ENCODE assay signal across 23 cellular contexts in genomic region chr7:4670791-4671190, GRCh38. TPM values are rescaled to one million over a fixed set of nuclear protein-coding genes. Genes with fewer than 3 reads are reported as not detected.
DNase-seq lines count a peak whose midpoint lies in the region; ATAC-seq, FAIRE-seq and TF ChIP-seq lines count a peak whose summit lies in the region.
"Had no signal": no experiment of that assay in that cellular context is flagged by ENCODE, and none has a peak within 500 bp of the region (broad histone marks: within the 10 kb centered on the region; RNA-seq: fewer than 3 reads in every experiment).

No MANE protein-coding gene starts in this region.

- H3K9me3 ChIP-seq in HCT116 (ENCODE audit: control insufficient read depth in 1 of 2, insufficient read depth in 1 of 2, low read depth in 1 of 2, low read length in 2 of 2) (no peaks in the 10 kb centered on the region), GM12878 (replicated peaks; ENCODE audit: control insufficient read depth, insufficient read depth, low read length) (no peaks in the 10 kb centered on the region; the same call in 2 of the 3 replicates)

- no peaks in the 10 kb centered on the region for H3K36me3 Mint-ChIP-seq in osteocyte (ENCODE audit: unreplicated experiment)
- H3K36me3 Mint-ChIP-seq: CD4-positive, CD25-positive, alpha-beta regulatory T cell had no signal

- H3K4me1 Mint-ChIP-seq in osteocyte (ENCODE audit: unreplicated experiment), result peaks cover 45% of the 10 kb centered on the region
- H3K4me1 Mint-ChIP-seq: CD4-positive, CD25-positive, alpha-beta regulatory T cell had no signal

- in situ Hi-C loops in GM12878 (cut with MboI), result no loop called here

- H3K27me3 Mint-ChIP-seq in osteocyte (ENCODE audit: unreplicated experiment), result no peaks in the 10 kb centered on the region
- H3K27me3 Mint-ChIP-seq: CD4-positive, CD25-positive, alpha-beta regulatory T cell had no signal

- no peak for TF ChIP-seq POLR2A in HCT116 (IDR thresholded peaks at IDR 0.05; ENCODE audit: borderline replicate concordance, extremely low read depth, insufficient read depth, insufficient read length)
- no peak for TF ChIP-seq POLR2A in GM12878 (IDR thresholded peaks at IDR 0.05; ENCODE audit: low read depth, low read length)

- H3K9ac ChIP-seq in HCT116 (ENCODE audit: low read length) (no peak overlapping the region), GM12878 (ENCODE audit: control insufficient read depth, insufficient read depth, low read length) (no peak overlapping the region)
- H3K9ac ChIP-seq: BLaER1 had no signal

- no peak for FAIRE-seq in GM12878 (lab: Jason Lieb, UNC)
- FAIRE-seq: H1 had no signal

- H3K27ac Mint-ChIP-seq in osteocyte (ENCODE audit: unreplicated experiment), result peak overlapping the region; percentile 100
- H3K27ac Mint-ChIP-seq: CD4-positive, CD25-positive, alpha-beta regulatory T cell had no signal

- no peak for ATAC-seq in HCT116
- ATAC-seq in GM12878, result no peak
- no peak for ATAC-seq in Right ventricle myocardium inferior

- peak; percentile 23 for DNase-seq in NCI-H146 (lab: John Stamatoyannopoulos, UW)
- no peak for DNase-seq in NCI-H146 treated with DMSO at 0.1 percent for 48 hours (lab: John Stamatoyannopoulos, UW; ENCODE audit: unreplicated experiment)
- no peak for DNase-seq in HCT116 (ENCODE audit: low read depth, low spot score)
- no peak for DNase-seq in GM12878 (ENCODE audit: low read depth, low spot score)
- no peak for DNase-seq in osteocyte (ENCODE audit: extremely low spot score, unreplicated experiment)
- no peak for DNase-seq in NCI-H446 treated with DMSO at 0.1 percent for 48 hours (lab: John Stamatoyannopoulos, UW)
- DNase-seq in Right ventricle myocardium inferior (ENCODE audit: missing footprints), result no peak
- DNase-seq: CD4-positive, CD25-positive, alpha-beta regulatory T cell; DMS153; HCEC 1CT; KBM-7; MV-4-11; NCI-H1105; NCI-H1436 treated with DMSO at 0.1 percent for 48 hours; NCI-H2029; NCI-H82; NK-92 treated with Interleukin-12 subunit alpha and Interleukin-12 subunit beta, amount 100 ng/mL, for 24 hours; PC-9; Right ventricle myocardium superior; T-helper 1 cell had no signal

- intact Hi-C loops in HCT116 (cut with micrococcal nuclease), result no loop called here
- intact Hi-C loops in GM12878 (cut with micrococcal nuclease; ENCODE audit: unreplicated experiment), result no loop called here
- intact Hi-C loops in Right ventricle myocardium inferior (cut with DNase I), result no loop called here

- no peak overlapping the region for H3K27ac ChIP-seq in HCT116 (ENCODE audit: low read depth, low read length)
- H3K27ac ChIP-seq in GM12878 (ENCODE audit: control insufficient read depth, insufficient read depth), result no peak overlapping the region
- H3K27ac ChIP-seq: BLaER1, PC-9, SJSA1 had no signal

- no peaks in the 10 kb centered on the region for H3K9me3 Mint-ChIP-seq in osteocyte (ENCODE audit: unreplicated experiment)

- H3K4me1 ChIP-seq in HCT116 (ENCODE audit: control insufficient read depth in 1 of 2, insufficient read depth in 2 of 2, low read length in 2 of 2) (no peaks in the 10 kb centered on the region), GM12878 (ENCODE audit: control insufficient read depth, insufficient read depth, low read length) (no peaks in the 10 kb centered on the region)

- H4K20me1 ChIP-seq in HCT116 (ENCODE audit: insufficient read depth), result no peaks in the 10 kb centered on the region
- H4K20me1 ChIP-seq in GM12878 (ENCODE audit: control insufficient read depth, insufficient read depth), result no peaks in the 10 kb centered on the region
- H4K20me1 ChIP-seq: BLaER1 had no signal

- RAD21 ChIA-PET in HCT116 (lab: Charles Lee; ENCODE audit: low non-redundant PET in 1 of 2, low total read pairs in 2 of 2, uncharacterized antibody in 2 of 2, unreplicated experiment in 2 of 2) (no interaction called here), GM12878 (lab: Charles Lee; ENCODE audit: unreplicated experiment) (no interaction called here)

- BruUV-seq in HCT116 (replicated peaks; lab: Mats Ljungman, UMichigan), result no TSS peak
- BruUV-seq in GM12878 (replicated peaks; lab: Mats Ljungman, UMichigan), result no TSS peak

- SMC1A ChIA-PET in GM12878 (lab: Charles Lee; ENCODE audit: uncharacterized antibody, unreplicated experiment), result no interaction called here

- TF ChIP-seq RAD21 in HCT116 (IDR thresholded peaks at IDR 0.05; ENCODE audit: low read depth) (no peak), GM12878 (IDR thresholded peaks at IDR 0.05; ENCODE audit: insufficient read depth, low read depth, low read length) (no peak)

- H3K9me2 ChIP-seq in HCT116 (ENCODE audit: insufficient read depth), result no peaks in the 10 kb centered on the region

- no peak overlapping the region for H3K4me3 ChIP-seq in HCT116 (replicated peaks in 1 of 2; ENCODE audit: low read depth in 1 of 2, low read length in 2 of 2)
- no peak overlapping the region for H3K4me3 ChIP-seq in GM12878
- H3K4me3 ChIP-seq: BLaER1, PC-9, SJSA1 had no signal

- no peak overlapping the region for H3K4me2 ChIP-seq in HCT116 (ENCODE audit: low read length)
- H3K4me2 ChIP-seq in GM12878 (ENCODE audit: control insufficient read depth, insufficient read depth), result no peak overlapping the region
- H3K4me2 ChIP-seq: BLaER1, PC-9 had no signal

- H2AFZ ChIP-seq in HCT116 (ENCODE audit: low read depth, low read length, poor library complexity, severe bottlenecking) (no peak overlapping the region), GM12878 (ENCODE audit: control insufficient read depth, low read depth, low read length) (no peak overlapping the region)
- H2AFZ ChIP-seq: PC-9 had no signal

- no peak overlapping the region for H3K4me3 Mint-ChIP-seq in osteocyte (ENCODE audit: unreplicated experiment)
- H3K4me3 Mint-ChIP-seq: CD4-positive, CD25-positive, alpha-beta regulatory T cell had no signal

- H3K36me3 ChIP-seq in HCT116 (ENCODE audit: control insufficient read depth in 1 of 2, insufficient read depth in 2 of 2, low read length in 2 of 2) (no peaks in the 10 kb centered on the region), GM12878 (ENCODE audit: control insufficient read depth in 2 of 2, insufficient read depth in 2 of 2, low read length in 1 of 2) (no peaks in the 10 kb centered on the region)
- H3K36me3 ChIP-seq: BLaER1, SJSA1 had no signal

- TF ChIP-seq EP300 in GM12878 (IDR thresholded peaks at IDR 0.05; ENCODE audit: borderline replicate concordance in 1 of 2, control insufficient read depth in 1 of 2, low read depth in 2 of 2, low read length in 2 of 2), result no peak

- H3K27me3 ChIP-seq in HCT116 (ENCODE audit: insufficient read depth, low read length) (no peaks in the 10 kb centered on the region), GM12878 (replicated peaks in 1 of 2; ENCODE audit: control insufficient read depth in 2 of 2, insufficient read depth in 2 of 2, low read length in 1 of 2) (no peaks in the 10 kb centered on the region)
- H3K27me3 ChIP-seq: BLaER1, SJSA1 had no signal

- POLR2A ChIA-PET in HCT116 (lab: Charles Lee), result no interaction called here
- POLR2A ChIA-PET in GM12878 (lab: Charles Lee), result no interaction called here

- CTCF ChIA-PET in HCT116 (lab: Charles Lee), result no interaction called here
- CTCF ChIA-PET in GM12878 (lab: Yijun Ruan, JAX), result interaction anchor here (0.6 kb wide), 1 partner anchor 70 kb away, joined by 5 read pairs; no protein-coding TSS in a partner anchor

- no peaks in the 10 kb centered on the region for H3K79me2 ChIP-seq in HCT116 (ENCODE audit: insufficient read depth, low read length)
- H3K79me2 ChIP-seq in GM12878 (ENCODE audit: control insufficient read depth, insufficient read depth, low read length), result no peaks in the 10 kb centered on the region

- WGBS in GM12878 (ENCODE audit: insufficient coverage, insufficient replicate concordance, low lambda C conversion rate, missing lambda C conversion rate), result 64% methylated on average over 4 of the region's 4 CpGs

- TF ChIP-seq CTCF in HCT116 (IDR thresholded peaks at IDR 0.05 in 2 of 3, conservative IDR thresholded peaks at IDR 0.05 in 1 of 3; ENCODE audit: borderline replicate concordance in 1 of 3, insufficient read depth in 1 of 3, low read depth in 2 of 3, low read length in 2 of 3), result no peak
- TF ChIP-seq CTCF in GM12878 (IDR thresholded peaks at IDR 0.05 in 2 of 3, conservative IDR thresholded peaks at IDR 0.05 in 1 of 3; ENCODE audit: control insufficient read depth in 2 of 3, extremely low read depth in 1 of 3, insufficient read depth in 1 of 3, low read depth in 3 of 3, low read length in 3 of 3), result no peak
- TF ChIP-seq CTCF in osteocyte (IDR thresholded peaks at IDR 0.05), result no peak

TF ChIP-seq in HCT116, 20 proteins besides CTCF, POLR2A, EP300 and RAD21:
- TF ChIP-seq YY1 (IDR thresholded peaks at IDR 0.05; ENCODE audit: extremely low read depth, insufficient replicate concordance, low read depth, low read length) (peak; percentile 5), EZH2phosphoT487 (IDR thresholded peaks at IDR 0.05; ENCODE audit: borderline replicate concordance) (no peak), FOSL1 (IDR thresholded peaks at IDR 0.05; ENCODE audit: low read depth) (no peak)

TF ChIP-seq in GM12878, 131 proteins besides CTCF, POLR2A, EP300 and RAD21:
- TF ChIP-seq ZNF217 (IDR thresholded peaks at IDR 0.05), result no peak
- TF ChIP-seq PAX8 (IDR thresholded peaks at IDR 0.05), result no peak
- 0 out of 2 replicates have a peak, but pooled peaks have one; percentile 12 for TF ChIP-seq YY1 (IDR thresholded peaks at IDR 0.05; ENCODE audit: low read depth, low read length)
- TF ChIP-seq GABPA (IDR thresholded peaks at IDR 0.05; ENCODE audit: low read depth), result no peak
- TF ChIP-seq EZH2 (IDR thresholded peaks at IDR 0.05; ENCODE audit: borderline replicate concordance, control insufficient read depth, low read depth, low read length), result no peak

RNA-seq across cellular contexts. Expression of gene FOXK1, which starts 11.3 kb away (rescaled TPM):
- 60.5 TPM for total RNA-seq in HCT116 (2021; ENCODE audit: unreplicated experiment)
- 13.8 and 17.7 TPM in 2 replicates for polyA plus RNA-seq in HCT116 (2012)
- 54.8 and 57.8 TPM in 2 replicates for total RNA-seq in GM12878 (2013; cell fraction: nucleolus; rRNA removed)
- total RNA-seq in GM12878 (2014; rRNA removed), result 10.6 and 11.6 TPM in 2 replicates
- total RNA-seq in GM12878 (2014; rRNA removed; fragmentation: Illumina TruSeq; extraction: Trizol), result 5.6 and 5.9 TPM in 2 replicates
- 30.8 and 31.8 TPM in 2 replicates for total RNA-seq in GM12878 (2021)
- polyA plus RNA-seq in GM12878 (2011; ENCODE audit: low read depth), result 3.2 TPM
- 2.2 and 3.6 TPM in 2 replicates for polyA plus RNA-seq in GM12878 (2011; rRNA removed)
- polyA plus RNA-seq in GM12878 (2011; cell fraction: cytosol; rRNA removed), result 4.7 and 5.3 TPM in 2 replicates
- polyA plus RNA-seq in GM12878 (2011; cell fraction: nucleus; rRNA removed), result 10.5 and 16.9 TPM in 2 replicates
- 7.8 and 10.2 TPM in 2 replicates for polyA plus RNA-seq in GM12878 (2012)
- 2.0 and 4.0 TPM in 2 replicates for polyA plus RNA-seq in GM12878 (2014; fragmentation: Illumina TruSeq; extraction: Trizol)
- under 1 TPM; 0.24 TPM for polyA plus RNA-seq in GM12878 (2014; fragmentation: Nextera tagmentation; extraction: Ambion mirVana)
- 8.5 and 10.2 TPM in 2 replicates for polyA plus RNA-seq in GM12878 (2014; rRNA removed)
- polyA plus RNA-seq in GM12878 (2016; fragmentation: Nextera tagmentation; extraction: Ambion mirVana), result 1 to 10 TPM; 4.4 to 4.7 TPM
- polyA minus RNA-seq in GM12878 (2011; rRNA and poly(A)+ RNA removed), result 7.5 and 18.3 TPM in 2 replicates
- polyA minus RNA-seq in GM12878 (2011; cell fraction: cytosol; rRNA and poly(A)+ RNA removed), result 12.9 and 15.0 TPM in 2 replicates
- polyA minus RNA-seq in GM12878 (2011; cell fraction: nucleus; rRNA and poly(A)+ RNA removed), result 6.5 and 13.9 TPM in 2 replicates
- 56.2 and 63.1 TPM in 2 replicates for total RNA-seq in osteocyte
- total RNA-seq in Right ventricle myocardium inferior, result 16.8 TPM
